Comparison of ENCODE assay signal across 13 cellular contexts in genomic region chr2:197042613-197043248, GRCh38.
DNase-seq lines count a peak whose midpoint lies in the region; ATAC-seq and TF ChIP-seq lines count a peak whose summit lies in the region.
"Had no signal": no experiment of that assay in that cellular context is flagged by ENCODE, and none has a peak within 500 bp of the region (broad histone marks: within the 10 kb centered on the region; RNA-seq: fewer than 3 reads in every experiment).

No MANE protein-coding gene starts in this region.

- H3K9me3 ChIP-seq in adipocyte (ENCODE audit: control insufficient read depth, low read length) = no peaks in the 10 kb centered on the region

- intact Hi-C loops in left cardiac atrium (cut with DNase I) = no loop called here

- no peak for TF ChIP-seq CTCF in GM10248 (IDR thresholded peaks at IDR 0.05; ENCODE audit: control extremely low read depth, extremely low read depth, low read depth, missing control alignments)

- no peaks in the 10 kb centered on the region for H3K4me1 ChIP-seq in adipocyte (ENCODE audit: control insufficient read depth, insufficient read depth, low read length)

- no peaks in the 10 kb centered on the region for H3K36me3 ChIP-seq in adipocyte (ENCODE audit: control insufficient read depth, insufficient read depth, low read length, severe bottlenecking)

- H3K9ac ChIP-seq in adipocyte (ENCODE audit: low read length) = no peak overlapping the region

- CTCF ChIA-PET in GM10248 (lab: Yijun Ruan, JAX) = no interaction called here

- POLR2A ChIA-PET in GM10248 (lab: Yijun Ruan, JAX) = no interaction called here

- no peak overlapping the region for H3K4me3 ChIP-seq in adipocyte (ENCODE audit: low read length)

- ATAC-seq in GM19035 (IDR thresholded peaks at IDR 0.05; ENCODE audit: unreplicated experiment) (peak; percentile 50), HG03521 (IDR thresholded peaks at IDR 0.05; ENCODE audit: unreplicated experiment) (peak; percentile 54), left cardiac atrium (no peak), HG02973 (IDR thresholded peaks at IDR 0.05; ENCODE audit: unreplicated experiment) (no peak)
- ATAC-seq: HCT116, left ventricle myocardium superior had no signal

- DNase-seq in DMS 273 (lab: John Stamatoyannopoulos, UW; ENCODE audit: unreplicated experiment) = peak; percentile 41
- no peak for DNase-seq in DMS 273 treated with DMSO at 0.1 percent for 48 hours (lab: John Stamatoyannopoulos, UW)
- DNase-seq in adipocyte (ENCODE audit: low read depth) = peak; percentile 13
- DNase-seq in GM10248 (ENCODE audit: extremely low spot score) = no peak
- DNase-seq in left cardiac atrium = no peak
- DNase-seq: effector memory CD4-positive, alpha-beta T cell; left ventricle myocardium superior; occipital lobe; stimulated activated naive CD4-positive, alpha-beta T cell treated with Interleukin-2 at 50 U/mL for 16 hours had no signal

- H3K27me3 ChIP-seq in adipocyte (replicated peaks; ENCODE audit: control insufficient read depth, insufficient read depth, low read length) = no peaks in the 10 kb centered on the region

Comparison
In these comparisons a context has a peak if more than half of its experiments do, and no peak if none do; other contexts are left out.
1. DNase-seq: peak in DMS 273 (single experiment) and adipocyte (single experiment); none in DMS 273 treated with DMSO at 0.1 percent for 48 hours (single experiment), GM10248 (single experiment) and left cardiac atrium (single experiment).
2. ATAC-seq: peak in GM19035 (single experiment) and HG03521 (single experiment); none in left cardiac atrium (0 of 2) and HG02973 (single experiment).